Comparison of ENCODE assay signal across 2 cellular contexts in the genomic region with DNA sequence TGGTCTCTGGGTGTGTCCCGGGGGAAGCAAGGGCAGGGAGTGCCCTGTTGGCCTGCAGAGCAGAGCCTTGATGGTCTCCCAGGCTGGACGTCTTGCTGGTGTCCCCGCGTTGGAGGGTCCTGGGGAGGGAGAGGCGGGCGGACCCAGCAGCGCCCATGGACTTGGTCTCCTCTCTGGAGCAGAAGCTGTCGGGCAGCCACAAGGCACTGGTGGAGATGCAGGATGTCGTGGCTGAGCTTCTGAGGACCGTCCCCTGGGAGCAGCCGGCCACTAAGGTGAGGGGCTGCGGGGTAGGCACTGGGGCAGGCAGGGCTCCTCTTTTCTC.
TF ChIP-seq lines count a peak whose summit lies in the region.

No MANE protein-coding gene starts in this region.

TF ChIP-seq in IMR-90, 13 proteins besides CTCF, POLR2A, EP300 and RAD21:
- TF ChIP-seq FOS (IDR thresholded peaks at IDR 0.05; ENCODE audit: low read depth, low read length) = no peak
- no peak for TF ChIP-seq SMC3 (IDR thresholded peaks at IDR 0.05; ENCODE audit: low read depth, low read length)
TF ChIP-seq in IMR-90: peak in this region for 0.

TF ChIP-seq in H1, 55 proteins besides CTCF, POLR2A, EP300 and RAD21:
- TF ChIP-seq CEBPB (IDR thresholded peaks at IDR 0.05; ENCODE audit: low read depth, low read length) (no peak), JUN (IDR thresholded peaks at IDR 0.05; ENCODE audit: low read depth, low read length) (no peak), YY1 (IDR thresholded peaks at IDR 0.05; ENCODE audit: low read depth, low read length) (no peak), SIRT6 (IDR thresholded peaks at IDR 0.05; ENCODE audit: low read length) (no peak), SP2 (IDR thresholded peaks at IDR 0.05; ENCODE audit: low read length) (no peak)
- TF ChIP-seq, protein P1, sequence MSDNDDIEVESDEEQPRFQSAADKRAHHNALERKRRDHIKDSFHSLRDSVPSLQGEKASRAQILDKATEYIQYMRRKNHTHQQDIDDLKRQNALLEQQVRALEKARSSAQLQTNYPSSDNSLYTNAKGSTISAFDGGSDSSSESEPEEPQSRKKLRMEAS (IDR thresholded peaks at IDR 0.05) = no peak
